In genomic region chr18:59038295-59039039, GRCh38 we compare ENCODE assay signal across 16 cellular contexts.
DNase-seq lines count a peak whose midpoint lies in the region; ATAC-seq, FAIRE-seq and TF ChIP-seq lines count a peak whose summit lies in the region.
"Had no signal": no experiment of that assay in that cellular context is flagged by ENCODE, and none has a peak within 500 bp of the region (broad histone marks: within the 10 kb centered on the region; RNA-seq: fewer than 3 reads in every experiment).

No MANE protein-coding gene starts in this region.

- intact Hi-C loops in uterus (cut with DNase I; ENCODE audit: low total_unique reads), result no loop called here

- FAIRE-seq in GM12891 (lab: Jason Lieb, UNC) (peak; percentile 87), bronchial epithelial cell (lab: Jason Lieb, UNC) (no peak)

- H3K4me3 Mint-ChIP-seq in activated T-cell treated with anti-CD3 and anti-CD28 coated beads, Interleukin-2, amount 50 U/mL, for 24 hours, result no peak overlapping the region
- H3K4me3 Mint-ChIP-seq: CD4-positive, CD25-positive, alpha-beta regulatory T cell had no signal

- TF ChIP-seq POLR2A in GM12891 (IDR thresholded peaks at IDR 0.05; ENCODE audit: low read depth, low read length), result no peak
- TF ChIP-seq POLR2A in uterus (IDR thresholded peaks at IDR 0.05), result no peak

- no peak overlapping the region for H3K27ac ChIP-seq in uterus
- H3K27ac ChIP-seq: KMS-11, PC-9 had no signal

- no peaks in the 10 kb centered on the region for H3K36me3 Mint-ChIP-seq in activated T-cell treated with anti-CD3 and anti-CD28 coated beads, Interleukin-2, amount 50 U/mL, for 24 hours (ENCODE audit: low read depth)
- H3K36me3 Mint-ChIP-seq: CD4-positive, CD25-positive, alpha-beta regulatory T cell had no signal

- H3K27me3 Mint-ChIP-seq in activated T-cell treated with anti-CD3 and anti-CD28 coated beads, Interleukin-2, amount 50 U/mL, for 24 hours, result peaks cover 28% of the 10 kb centered on the region

- H3K4me3 ChIP-seq in bronchial epithelial cell (ENCODE audit: low read depth, low read length) (no peak overlapping the region), uterus (no peak overlapping the region)
- H3K4me3 ChIP-seq: PC-9 had no signal

- no peaks in the 10 kb centered on the region for H3K27me3 ChIP-seq in bronchial epithelial cell (ENCODE audit: control insufficient read depth, insufficient read depth, low read length)
- H3K27me3 ChIP-seq in uterus, result no peaks in the 10 kb centered on the region

- DNase-seq in activated T-cell treated with anti-CD3 and anti-CD28 coated beads, Interleukin-2, amount 50 U/mL, for 24 hours, result no peak
- DNase-seq in activated T-cell treated with anti-CD3 and anti-CD28 coated beads for 4 hours (no peak), GM12891 (ENCODE audit: insufficient read length, low spot score) (no peak), bronchial epithelial cell (ENCODE audit: low read depth) (peak; percentile 33), MV-4-11 (lab: John Stamatoyannopoulos, UW) (no peak), uterus (no peak)
- no peak for DNase-seq in stimulated activated naive CD8-positive, alpha-beta T cell treated with anti-CD3 and anti-CD28 coated beads, Interleukin-15, Interleukin-2, amounts not matched to agents 100 U/mL and 50 U/mL, for 24 hours
- DNase-seq: ACHN; CD4-positive, CD25-positive, alpha-beta regulatory T cell; DMS79; NCI-H1092 treated with DMSO at 0.1 percent for 48 hours; NCI-H1694; NCI-H446; PC-9 had no signal

- no peaks in the 10 kb centered on the region for H3K9me3 ChIP-seq in uterus

- H3K9me3 Mint-ChIP-seq in activated T-cell treated with anti-CD3 and anti-CD28 coated beads, Interleukin-2, amount 50 U/mL, for 24 hours, result peaks cover 11% of the 10 kb centered on the region

- H3K36me3 ChIP-seq in bronchial epithelial cell (ENCODE audit: control insufficient read depth, insufficient read depth, low read length), result no peaks in the 10 kb centered on the region
- no peaks in the 10 kb centered on the region for H3K36me3 ChIP-seq in uterus

- H3K27ac Mint-ChIP-seq in activated T-cell treated with anti-CD3 and anti-CD28 coated beads, Interleukin-2, amount 50 U/mL, for 24 hours, result peak overlapping the region; percentile 95
- H3K27ac Mint-ChIP-seq: CD4-positive, CD25-positive, alpha-beta regulatory T cell had no signal

- peak; percentile 42 for ATAC-seq in stimulated activated naive CD8-positive, alpha-beta T cell treated with anti-CD3 and anti-CD28 coated beads, Interleukin-15, Interleukin-2, amounts not matched to agents 100 U/mL and 50 U/mL, for 24 hours
- ATAC-seq in HG02885 (IDR thresholded peaks at IDR 0.05; ENCODE audit: poor library complexity, unreplicated experiment), result no peak

- H3K4me1 Mint-ChIP-seq in activated T-cell treated with anti-CD3 and anti-CD28 coated beads, Interleukin-2, amount 50 U/mL, for 24 hours (ENCODE audit: low read depth), result peaks cover 22% of the 10 kb centered on the region

- H3K4me1 ChIP-seq in uterus, result peaks cover 0 to 3% of the 10 kb centered on the region in 2 donors

- no peak for TF ChIP-seq CTCF in bronchial epithelial cell (IDR thresholded peaks at IDR 0.05; ENCODE audit: insufficient read depth, low read length, severe bottlenecking)
- no peak for TF ChIP-seq CTCF in uterus (IDR thresholded peaks at IDR 0.05)

TF ChIP-seq in GM12891, 5 proteins besides CTCF, POLR2A, EP300 and RAD21:
- TF ChIP-seq SPI1 (IDR thresholded peaks at IDR 0.05; ENCODE audit: low read depth, low read length) (no peak), TAF1 (IDR thresholded peaks at IDR 0.05; ENCODE audit: low read depth, low read length) (no peak)
